ENCODE assay signal across 2 cellular contexts in genomic region chr6:32096087-32096393, GRCh38.
A peak's percentile ranks its signal among the peaks of the same experiment; 100 is the strongest.
TF ChIP-seq lines count a peak whose summit lies in the region.

No MANE protein-coding gene starts in this region.

TF ChIP-seq in SK-N-SH treated with all-trans-retinoic acid at 6 μM for 48 hours, 23 proteins besides CTCF, POLR2A, EP300 and RAD21:
- no peak for TF ChIP-seq TCF4 (CRISPR knock-in tag; IDR thresholded peaks at IDR 0.05; ENCODE audit: borderline replicate concordance)
- no peak for TF ChIP-seq BACH2 (CRISPR knock-in tag; IDR thresholded peaks at IDR 0.05; ENCODE audit: borderline replicate concordance)
- TF ChIP-seq, protein P1, sequence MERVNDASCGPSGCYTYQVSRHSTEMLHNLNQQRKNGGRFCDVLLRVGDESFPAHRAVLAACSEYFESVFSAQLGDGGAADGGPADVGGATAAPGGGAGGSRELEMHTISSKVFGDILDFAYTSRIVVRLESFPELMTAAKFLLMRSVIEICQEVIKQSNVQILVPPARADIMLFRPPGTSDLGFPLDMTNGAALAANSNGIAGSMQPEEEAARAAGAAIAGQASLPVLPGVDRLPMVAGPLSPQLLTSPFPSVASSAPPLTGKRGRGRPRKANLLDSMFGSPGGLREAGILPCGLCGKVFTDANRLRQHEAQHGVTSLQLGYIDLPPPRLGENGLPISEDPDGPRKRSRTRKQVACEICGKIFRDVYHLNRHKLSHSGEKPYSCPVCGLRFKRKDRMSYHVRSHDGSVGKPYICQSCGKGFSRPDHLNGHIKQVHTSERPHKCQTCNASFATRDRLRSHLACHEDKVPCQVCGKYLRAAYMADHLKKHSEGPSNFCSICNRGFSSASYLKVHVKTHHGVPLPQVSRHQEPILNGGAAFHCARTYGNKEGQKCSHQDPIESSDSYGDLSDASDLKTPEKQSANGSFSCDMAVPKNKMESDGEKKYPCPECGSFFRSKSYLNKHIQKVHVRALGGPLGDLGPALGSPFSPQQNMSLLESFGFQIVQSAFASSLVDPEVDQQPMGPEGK (CRISPR knock-in tag; IDR thresholded peaks at IDR 0.05; ENCODE audit: borderline replicate concordance): no peak
- TF ChIP-seq SNAI2 (CRISPR knock-in tag; IDR thresholded peaks at IDR 0.05): no peak
- TF ChIP-seq TSHZ2 (CRISPR knock-in tag; IDR thresholded peaks at IDR 0.05): no peak
- no peak for TF ChIP-seq CREB5 (CRISPR knock-in tag; IDR thresholded peaks at IDR 0.05; ENCODE audit: low read depth)
- TF ChIP-seq ISL1 (CRISPR knock-in tag; IDR thresholded peaks at IDR 0.05): no peak
- no peak for TF ChIP-seq RARB (CRISPR knock-in tag; IDR thresholded peaks at IDR 0.05)
- no peak for TF ChIP-seq ZNF8 (CRISPR knock-in tag; IDR thresholded peaks at IDR 0.05)
TF ChIP-seq in SK-N-SH treated with all-trans-retinoic acid at 6 μM for 48 hours: peak in this region for 0.

TF ChIP-seq in HepG2, 621 proteins besides CTCF, POLR2A, EP300 and RAD21:
- TF ChIP-seq KDM5B (CRISPR knock-in tag; IDR thresholded peaks at IDR 0.05; ENCODE audit: borderline replicate concordance) (0 out of 2 replicates have a peak, but pooled peaks have one; percentile 11), SIX4 (CRISPR knock-in tag; IDR thresholded peaks at IDR 0.05) (no peak)
TF ChIP-seq in HepG2: peak in this region for 1.
